Comparison of ENCODE assay signal across 31 cellular contexts in the genomic region with DNA sequence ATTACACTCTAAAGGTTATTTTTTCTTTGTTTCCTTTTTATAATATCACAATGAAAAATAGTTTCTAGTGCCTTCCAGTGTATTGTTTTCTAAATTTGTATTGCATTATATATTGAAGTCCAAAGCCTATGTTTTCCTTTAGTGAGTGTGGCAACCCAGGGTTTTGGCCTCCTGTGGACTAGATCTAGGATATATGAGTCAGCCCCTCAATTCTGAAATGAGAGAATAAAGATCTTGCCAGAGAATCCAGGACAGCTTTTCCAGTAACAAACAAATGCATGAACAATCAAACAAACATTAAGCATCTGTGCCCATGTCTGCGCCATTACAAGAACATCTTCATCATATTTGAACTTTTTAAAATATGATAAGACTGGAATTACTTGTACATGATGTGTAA.
A peak's percentile ranks its signal among the peaks of the same experiment; 100 is the strongest.
DNase-seq lines count a peak whose midpoint lies in the region; ATAC-seq and TF ChIP-seq lines count a peak whose summit lies in the region.
"Had no signal": no experiment of that assay in that cellular context is flagged by ENCODE, and none has a peak within 500 bp of the region (broad histone marks: within the 10 kb centered on the region; RNA-seq: fewer than 3 reads in every experiment).

No MANE protein-coding gene starts in this region.

- no peaks in the 10 kb centered on the region for H3K36me3 ChIP-seq in ACC112 (ENCODE audit: insufficient read depth, low read length)
- H3K36me3 ChIP-seq in OCI-LY7 (ENCODE audit: insufficient read depth, low read length): peaks cover 5% of the 10 kb centered on the region; the same call in 1 of the 2 replicates
- H3K36me3 ChIP-seq: esophagus squamous epithelium had no signal

- H3K4me1 ChIP-seq in ACC112 (ENCODE audit: control insufficient read depth, insufficient read depth, low read length, unreplicated experiment) (no peaks in the 10 kb centered on the region), OCI-LY7 (ENCODE audit: insufficient read depth, low read length, poor library complexity, severe bottlenecking) (peaks cover 16% of the 10 kb centered on the region)
- H3K4me1 ChIP-seq: esophagus squamous epithelium, testis had no signal

- no peaks in the 10 kb centered on the region for H3K27me3 ChIP-seq in ACC112 (ENCODE audit: insufficient read depth, low read length)
- H3K27me3 ChIP-seq: esophagus squamous epithelium, testis had no signal

- H3K79me2 ChIP-seq in ACC112 (ENCODE audit: control insufficient read depth, insufficient read depth, low read length, unreplicated experiment) (no peaks in the 10 kb centered on the region), OCI-LY7 (ENCODE audit: insufficient read depth, low read depth, low read length) (no peaks in the 10 kb centered on the region)

- H3K9me3 ChIP-seq in OCI-LY7 (ENCODE audit: low read length): peaks cover 33% of the 10 kb centered on the region; the same call in 1 of the 2 replicates
- H3K9me3 ChIP-seq: esophagus squamous epithelium, testis had no signal

- BruUV-seq in OCI-LY7 (replicated peaks; lab: Mats Ljungman, UMichigan): no TSS peak

- DNase-seq in HCEC 1CT (peak; percentile 55), OCI-LY7 (ENCODE audit: low spot score) (no peak), fibroblast of peridontal ligament (ENCODE audit: extremely low read depth) (peak; percentile 48), NCI-H2171 treated with DMSO at 0.1 percent for 48 hours (lab: John Stamatoyannopoulos, UW) (no peak), T1000 (lab: John Stamatoyannopoulos, UW) (no peak)
- DNase-seq: 8988T; activated CD4-positive, alpha-beta T cell treated with anti-CD3 and anti-CD28 coated beads, Interleukin-2, amount 50 U/mL, for 1 hour; activated CD4-positive, CD25-positive, alpha-beta regulatory T cell; activated effector memory CD4-positive, alpha-beta T cell treated with Interleukin-2 at 50 U/mL for 16 hours; activated T-cell treated with anti-CD3 and anti-CD28 coated beads, Interleukin-2, amount 50 U/mL, for 1 hour; AML-193; CD4-positive, alpha-beta T cell; dermis blood vessel endothelial cell; esophagus squamous epithelium; H7; KG1; NCI-H1436; NCI-H2081 treated with DMSO at 0.1 percent for 48 hours; NCI-H226; NCI-H748 treated with DMSO at 0.1 percent for 48 hours; right cardiac atrium; stimulated activated CD8-positive, alpha-beta memory T cell treated with anti-CD3 and anti-CD28 coated beads, Interleukin-4, amount 100 ng/mL, for 48 hours; T-cell; testis had no signal

- no peak overlapping the region for H2AFZ ChIP-seq in ACC112 (ENCODE audit: low read length, unreplicated experiment)
- H2AFZ ChIP-seq in OCI-LY7 (ENCODE audit: low read length): peak overlapping the region; percentile 95

- no peak overlapping the region for H3K4me2 ChIP-seq in OCI-LY7 (ENCODE audit: low read length)

- no peak for TF ChIP-seq CTCF in OCI-LY7 (conservative IDR thresholded peaks at IDR 0.05; ENCODE audit: low read length)

- POLR2A ChIA-PET in OCI-LY7 (lab: Charles Lee): interaction anchor here (1.3 to 2.6 kb wide), 6 partner anchors 8 to 45 kb away, joined by 3 to 56 read pairs (median 7); no protein-coding TSS in a partner anchor

- H3K4me3 ChIP-seq in ACC112 (ENCODE audit: low read depth, low read length): no peak overlapping the region
- no peak overlapping the region for H3K4me3 ChIP-seq in OCI-LY7 (ENCODE audit: low read depth, low read length, poor library complexity, severe bottlenecking)
- H3K4me3 ChIP-seq: esophagus squamous epithelium, GM12878, testis had no signal

- CTCF ChIA-PET in OCI-LY7 (lab: Charles Lee; ENCODE audit: unreplicated experiment): interaction anchor here (1.3 kb wide), 1 partner anchor 15 kb away, joined by 3 read pairs; no protein-coding TSS in a partner anchor

- H3K9me2 ChIP-seq in OCI-LY7 (ENCODE audit: insufficient read depth, low read length): no peaks in the 10 kb centered on the region

- H4K20me1 ChIP-seq in OCI-LY7 (ENCODE audit: insufficient read depth, low read length): no peaks in the 10 kb centered on the region

- H3K27ac ChIP-seq in ACC112 (ENCODE audit: low read depth, low read length) (peak overlapping the region; percentile 10; the same call in 1 of the 2 replicates), OCI-LY7 (ENCODE audit: low read depth, low read length, poor library complexity, severe bottlenecking) (no peak overlapping the region)
- H3K27ac ChIP-seq: esophagus squamous epithelium, HL-60, RWPE1, testis had no signal

- intact Hi-C loops in OCI-LY7 (cut with micrococcal nuclease; ENCODE audit: unreplicated experiment): no loop called here

- ATAC-seq in GM21360 (IDR thresholded peaks at IDR 0.05; ENCODE audit: unreplicated experiment) (no peak), HG03280 (IDR thresholded peaks at IDR 0.05; ENCODE audit: unreplicated experiment) (no peak)
- ATAC-seq: GM12878, left lobe of liver, right cardiac atrium, T-cell had no signal

Comparison
In these comparisons a context has a peak if more than half of its experiments do, and no peak if none do; other contexts are left out.
1. DNase-seq: peak in HCEC 1CT (single experiment) and fibroblast of peridontal ligament (single experiment); none in OCI-LY7 (single experiment), NCI-H2171 treated with DMSO at 0.1 percent for 48 hours (single experiment) and T1000 (single experiment).